Comparison of ENCODE assay signal across 32 cellular contexts in genomic region chr2:175402591-175402990, GRCh38.
"Had no signal": no experiment of that assay in that cellular context is flagged by ENCODE, and none has a peak within 500 bp of the region (broad histone marks: within the 10 kb centered on the region; RNA-seq: fewer than 3 reads in every experiment).

No MANE protein-coding gene starts in this region.

- H3K27ac ChIP-seq: adrenal gland, body of pancreas, epithelial cell of prostate, gastrocnemius medialis, left ventricle myocardium inferior, sigmoid colon, stomach, suprapubic skin, tibial artery, upper lobe of right lung, WERI-Rb-1 had no signal

- FAIRE-seq: colon, endometrium had no signal

- H3K4me3 ChIP-seq: adrenal gland, body of pancreas, gastrocnemius medialis, left ventricle myocardium inferior, lung, sigmoid colon, smooth muscle cell, stomach, suprapubic skin, tibial artery, upper lobe of right lung had no signal

- H3K4me2 ChIP-seq: smooth muscle cell had no signal

- H3K27me3 ChIP-seq: adrenal gland, body of pancreas, gastrocnemius medialis, sigmoid colon, suprapubic skin, upper lobe of right lung had no signal

- DNase-seq: activated CD4-positive, alpha-beta T cell treated with anti-CD3 and anti-CD28 coated beads for 48 hours; activated CD4-positive, alpha-beta T cell treated with anti-CD3 and anti-CD28 coated beads, Interleukin-2, amount 50 U/mL, for 48 hours; activated CD8-positive, alpha-beta memory T cell treated with anti-CD3 and anti-CD28 coated beads for 24 hours; activated effector memory CD4-positive, alpha-beta T cell treated with Interleukin-2 at 50 U/mL for 16 hours; activated naive CD4-positive, alpha-beta T cell treated with Interleukin-2 at 50 U/mL for 16 hours; adrenal gland; aorta; body of pancreas; dermis blood vessel endothelial cell; effector CD4-positive, alpha-beta T cell; gastrocnemius medialis; glutamatergic neuron; islet precursor cell; left ventricle myocardium inferior; mesendoderm; natural killer cell; posterior cingulate gyrus; sigmoid colon; stimulated activated CD4-positive, alpha-beta T cell treated with anti-CD3 and anti-CD28 coated beads, Interleukin-1b, Interleukin-23, amount 100 ng/mL, for 48 hours; stimulated activated naive B cell treated with anti-CD40 and anti-IgM and Interleukin-4, amounts not matched to agents 10 μg/mL and 1 μg/mL and 100 μg/mL, for 72 hours; stomach; T1000; tibial artery; upper lobe of right lung; WERI-Rb-1 had no signal

- H3K9me3 ChIP-seq: adrenal gland, body of pancreas, gastrocnemius medialis, left ventricle myocardium inferior, sigmoid colon, stomach, suprapubic skin, tibial artery, upper lobe of right lung had no signal

- H3K36me3 ChIP-seq: adrenal gland, gastrocnemius medialis, left ventricle myocardium inferior, sigmoid colon, stomach, suprapubic skin, tibial artery, upper lobe of right lung, WERI-Rb-1 had no signal

- ATAC-seq: activated CD4-positive, CD25-positive, alpha-beta regulatory T cell treated with anti-CD3 and anti-CD28 coated beads, Interleukin-2, amount 50 U/mL, for 24 hours; body of pancreas; gastrocnemius medialis; natural killer cell; stimulated activated naive B cell treated with anti-CD40 and anti-IgM and Interleukin-4, amounts not matched to agents 10 μg/mL and 1 μg/mL and 100 μg/mL, for 72 hours; upper lobe of right lung had no signal

- H3K4me1 ChIP-seq: adrenal gland, body of pancreas, gastrocnemius medialis, left ventricle myocardium inferior, sigmoid colon, stomach, suprapubic skin, tibial artery, upper lobe of right lung had no signal
